25 cellular contexts compared by ENCODE assay signal in the genomic region with DNA sequence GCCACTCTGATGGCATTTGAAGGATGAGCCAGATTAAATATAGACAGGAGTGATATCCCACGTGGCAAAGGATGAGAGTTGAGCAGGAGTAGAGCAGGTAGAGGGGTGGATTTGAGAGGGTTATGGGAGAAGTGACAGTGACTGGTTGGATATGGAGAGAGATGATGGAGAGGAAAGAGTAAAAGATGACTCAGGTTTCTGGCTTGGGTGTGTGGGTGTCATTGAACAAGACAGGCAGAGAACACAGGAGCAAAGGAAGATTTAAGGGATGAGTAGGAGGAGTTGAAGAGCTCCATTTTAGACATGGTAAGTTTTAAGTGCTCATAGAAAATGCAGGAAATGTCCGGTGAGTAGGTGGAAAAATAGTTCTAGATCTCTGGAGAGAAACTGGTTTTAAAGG.
"Had no signal": no experiment of that assay in that cellular context is flagged by ENCODE, and none has a peak within 500 bp of the region (broad histone marks: within the 10 kb centered on the region; RNA-seq: fewer than 3 reads in every experiment).

No MANE protein-coding gene starts in this region.

- DNase-seq: cortex of kidney; effector memory CD4-positive, alpha-beta T cell; glutamatergic neuron; islet precursor cell; left cardiac atrium; left ventricle myocardium inferior; lower lobe of right lung; mesenchymal stem cell; midbrain; ovary; right cardiac atrium; spleen; stimulated activated CD4-positive, alpha-beta T cell treated with anti-CD3 and anti-CD28 coated beads, Interleukin-15, amount 100 ng/mL, for 24 hours; stimulated activated CD4-positive, alpha-beta T cell treated with anti-CD3 and anti-CD28 coated beads, Interleukin-1b, Interleukin-23, amount 100 ng/mL, for 48 hours; stimulated activated CD4-positive, alpha-beta T cell treated with anti-CD3 and anti-CD28 coated beads, Interleukin-4, amount 100 ng/mL, for 24 hours; testis; upper lobe of right lung had no signal

- H3K9me3 ChIP-seq: gastroesophageal sphincter, left ventricle myocardium inferior, lower lobe of right lung, ovary, spleen, testis, tibial nerve, upper lobe of right lung, vagina had no signal

- H3K9ac ChIP-seq: neural progenitor cell had no signal

- H3K27me3 Mint-ChIP-seq: stimulated activated memory B cell treated with anti-CD40 and anti-IgM and Interleukin-4, amounts not matched to agents 10 μg/mL and 1 μg/mL and 100 μg/mL, for 72 hours had no signal

- H3K4me3 Mint-ChIP-seq: natural killer cell treated with Interleukin-12 subunit alpha and Interleukin-12 subunit beta and Interleukin-15 and Interleukin-18, amount 100 ng/mL, for 72 hours; neural progenitor cell; stimulated activated memory B cell treated with anti-CD40 and anti-IgM and Interleukin-4, amounts not matched to agents 10 μg/mL and 1 μg/mL and 100 μg/mL, for 72 hours; stimulated activated naive CD8-positive, alpha-beta T cell treated with anti-CD3 and anti-CD28 coated beads, Interleukin-15, Interleukin-2, amounts not matched to agents 100 ng/mL and 50 ng/mL, for 24 hours had no signal

- H3K9me3 Mint-ChIP-seq: neural progenitor cell; stimulated activated memory B cell treated with anti-CD40 and anti-IgM and Interleukin-4, amounts not matched to agents 10 μg/mL and 1 μg/mL and 100 μg/mL, for 72 hours; stimulated activated naive CD8-positive, alpha-beta T cell treated with anti-CD3 and anti-CD28 coated beads, Interleukin-15, Interleukin-2, amounts not matched to agents 100 ng/mL and 50 ng/mL, for 24 hours had no signal

- H3K4me1 ChIP-seq: gastroesophageal sphincter, left ventricle myocardium inferior, lower lobe of right lung, neural progenitor cell, spleen, testis, tibial nerve, upper lobe of right lung, vagina had no signal

- ATAC-seq: esophagus mucosa; gastroesophageal sphincter; left cardiac atrium; lower lobe of right lung; natural killer cell treated with Interleukin-12 subunit alpha and Interleukin-12 subunit beta and Interleukin-15 and Interleukin-18, amount 100 ng/mL, for 72 hours; right cardiac atrium; stimulated activated memory B cell treated with anti-CD40 and anti-IgM and Interleukin-4, amounts not matched to agents 10 μg/mL and 1 μg/mL and 100 μg/mL, for 72 hours; upper lobe of right lung had no signal

- H3K27ac Mint-ChIP-seq: natural killer cell treated with Interleukin-12 subunit alpha and Interleukin-12 subunit beta and Interleukin-15 and Interleukin-18, amount 100 ng/mL, for 72 hours; neural progenitor cell; stimulated activated memory B cell treated with anti-CD40 and anti-IgM and Interleukin-4, amounts not matched to agents 10 μg/mL and 1 μg/mL and 100 μg/mL, for 72 hours; stimulated activated naive CD8-positive, alpha-beta T cell treated with anti-CD3 and anti-CD28 coated beads, Interleukin-15, Interleukin-2, amounts not matched to agents 100 ng/mL and 50 ng/mL, for 24 hours had no signal

- H2AFZ ChIP-seq: neural progenitor cell had no signal

- H3K27ac ChIP-seq: gastroesophageal sphincter, left ventricle myocardium inferior, lower lobe of right lung, neural progenitor cell, ovary, spleen, testis, tibial nerve, upper lobe of right lung, vagina had no signal

- H3K4me3 ChIP-seq: gastroesophageal sphincter, left ventricle myocardium inferior, lower lobe of right lung, neural progenitor cell, ovary, spleen, testis, tibial nerve, upper lobe of right lung, vagina had no signal

- H3K27me3 ChIP-seq: neural progenitor cell, ovary, testis, tibial nerve, vagina had no signal

- H3K36me3 ChIP-seq: gastroesophageal sphincter, left ventricle myocardium inferior, lower lobe of right lung, neural progenitor cell, ovary, spleen, tibial nerve, upper lobe of right lung, vagina had no signal

- H3K4me1 Mint-ChIP-seq: neural progenitor cell; stimulated activated memory B cell treated with anti-CD40 and anti-IgM and Interleukin-4, amounts not matched to agents 10 μg/mL and 1 μg/mL and 100 μg/mL, for 72 hours had no signal

- H3K4me2 ChIP-seq: neural progenitor cell had no signal
